Comparison of ENCODE assay signal across 1 cellular context in the genomic region with DNA sequence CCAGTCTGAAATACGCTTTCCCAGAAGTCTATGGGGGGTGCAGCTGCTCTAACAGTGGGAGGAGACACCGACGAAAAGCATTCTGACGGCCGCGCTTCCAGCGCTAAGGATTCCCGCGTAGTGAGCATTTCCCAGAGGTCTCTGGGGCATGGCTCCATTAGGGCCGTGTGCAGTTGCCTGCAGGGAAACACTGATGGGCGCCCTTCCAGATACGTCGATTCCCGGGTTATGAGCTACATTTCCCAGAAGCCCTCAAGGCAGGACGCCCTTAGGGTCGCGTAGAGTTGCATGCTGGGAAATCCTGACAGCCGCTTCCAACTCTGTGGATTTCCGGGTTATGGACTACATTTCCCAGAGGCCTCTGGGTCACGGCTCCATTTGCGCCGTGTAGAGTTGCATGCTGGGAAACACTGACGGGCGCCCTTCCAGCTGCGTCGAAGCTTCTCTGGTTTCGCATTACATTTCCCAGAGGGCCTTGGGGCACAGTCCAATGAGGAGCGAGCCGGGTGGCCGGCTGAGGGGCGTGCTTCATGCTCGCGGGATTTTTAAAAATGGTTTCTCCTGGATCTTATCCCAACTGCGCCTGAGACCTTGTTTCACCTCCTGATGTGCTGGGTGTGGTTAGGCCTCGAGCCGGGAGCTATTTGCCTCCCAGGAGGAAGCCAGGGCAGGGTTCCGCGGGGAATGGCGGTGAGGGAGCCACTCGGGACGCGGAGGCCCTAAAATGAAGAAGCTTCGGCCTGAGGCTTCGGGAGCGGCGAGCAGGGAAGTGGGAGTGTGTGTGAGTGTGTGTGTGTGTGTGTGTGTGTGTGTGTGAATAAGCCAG.
TF ChIP-seq lines count a peak whose summit lies in the region.

No MANE protein-coding gene starts in this region.

TF ChIP-seq in K562, 482 proteins besides CTCF, POLR2A, EP300 and RAD21 (continued from another document and continues in another):
- TF ChIP-seq, protein P1, sequence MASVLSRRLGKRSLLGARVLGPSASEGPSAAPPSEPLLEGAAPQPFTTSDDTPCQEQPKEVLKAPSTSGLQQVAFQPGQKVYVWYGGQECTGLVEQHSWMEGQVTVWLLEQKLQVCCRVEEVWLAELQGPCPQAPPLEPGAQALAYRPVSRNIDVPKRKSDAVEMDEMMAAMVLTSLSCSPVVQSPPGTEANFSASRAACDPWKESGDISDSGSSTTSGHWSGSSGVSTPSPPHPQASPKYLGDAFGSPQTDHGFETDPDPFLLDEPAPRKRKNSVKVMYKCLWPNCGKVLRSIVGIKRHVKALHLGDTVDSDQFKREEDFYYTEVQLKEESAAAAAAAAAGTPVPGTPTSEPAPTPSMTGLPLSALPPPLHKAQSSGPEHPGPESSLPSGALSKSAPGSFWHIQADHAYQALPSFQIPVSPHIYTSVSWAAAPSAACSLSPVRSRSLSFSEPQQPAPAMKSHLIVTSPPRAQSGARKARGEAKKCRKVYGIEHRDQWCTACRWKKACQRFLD (CRISPR knock-in tag; IDR thresholded peaks at IDR 0.05) = peak; percentile 77; the same call in 1 of the 2 replicates
- TF ChIP-seq TEAD2 (tag; IDR thresholded peaks at IDR 0.05) = no peak
- TF ChIP-seq, protein P2, sequence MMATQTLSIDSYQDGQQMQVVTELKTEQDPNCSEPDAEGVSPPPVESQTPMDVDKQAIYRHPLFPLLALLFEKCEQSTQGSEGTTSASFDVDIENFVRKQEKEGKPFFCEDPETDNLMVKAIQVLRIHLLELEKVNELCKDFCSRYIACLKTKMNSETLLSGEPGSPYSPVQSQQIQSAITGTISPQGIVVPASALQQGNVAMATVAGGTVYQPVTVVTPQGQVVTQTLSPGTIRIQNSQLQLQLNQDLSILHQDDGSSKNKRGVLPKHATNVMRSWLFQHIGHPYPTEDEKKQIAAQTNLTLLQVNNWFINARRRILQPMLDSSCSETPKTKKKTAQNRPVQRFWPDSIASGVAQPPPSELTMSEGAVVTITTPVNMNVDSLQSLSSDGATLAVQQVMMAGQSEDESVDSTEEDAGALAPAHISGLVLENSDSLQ (IDR thresholded peaks at IDR 0.05) = peak; percentile 64
- TF ChIP-seq ESRRA (IDR thresholded peaks at IDR 0.05; ENCODE audit: borderline replicate concordance, low read depth) = peak; percentile 60; the same call in 1 of the 2 replicates
- TF ChIP-seq ZFX (CRISPR knock-in tag; IDR thresholded peaks at IDR 0.05) = peak; percentile 31
- TF ChIP-seq ZNF766 (CRISPR knock-in tag; conservative IDR thresholded peaks at IDR 0.05) = peak; percentile 88
- peak; percentile 95 for TF ChIP-seq MTA1 (IDR thresholded peaks at IDR 0.05; ENCODE audit: borderline replicate concordance)
- TF ChIP-seq ZBED1 (IDR thresholded peaks at IDR 0.05) = no peak
- TF ChIP-seq, protein P3, sequence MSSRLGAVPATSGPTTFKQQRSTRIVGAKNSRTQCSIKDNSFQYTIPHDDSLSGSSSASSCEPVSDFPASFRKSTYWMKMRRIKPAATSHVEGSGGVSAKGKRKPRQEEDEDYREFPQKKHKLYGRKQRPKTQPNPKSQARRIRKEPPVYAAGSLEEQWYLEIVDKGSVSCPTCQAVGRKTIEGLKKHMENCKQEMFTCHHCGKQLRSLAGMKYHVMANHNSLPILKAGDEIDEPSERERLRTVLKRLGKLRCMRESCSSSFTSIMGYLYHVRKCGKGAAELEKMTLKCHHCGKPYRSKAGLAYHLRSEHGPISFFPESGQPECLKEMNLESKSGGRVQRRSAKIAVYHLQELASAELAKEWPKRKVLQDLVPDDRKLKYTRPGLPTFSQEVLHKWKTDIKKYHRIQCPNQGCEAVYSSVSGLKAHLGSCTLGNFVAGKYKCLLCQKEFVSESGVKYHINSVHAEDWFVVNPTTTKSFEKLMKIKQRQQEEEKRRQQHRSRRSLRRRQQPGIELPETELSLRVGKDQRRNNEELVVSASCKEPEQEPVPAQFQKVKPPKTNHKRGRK (tag; IDR thresholded peaks at IDR 0.05) = no peak
- no peak for TF ChIP-seq FOXK1 (CRISPR knock-in tag; IDR thresholded peaks at IDR 0.05; ENCODE audit: borderline replicate concordance)
- TF ChIP-seq, protein P4, sequence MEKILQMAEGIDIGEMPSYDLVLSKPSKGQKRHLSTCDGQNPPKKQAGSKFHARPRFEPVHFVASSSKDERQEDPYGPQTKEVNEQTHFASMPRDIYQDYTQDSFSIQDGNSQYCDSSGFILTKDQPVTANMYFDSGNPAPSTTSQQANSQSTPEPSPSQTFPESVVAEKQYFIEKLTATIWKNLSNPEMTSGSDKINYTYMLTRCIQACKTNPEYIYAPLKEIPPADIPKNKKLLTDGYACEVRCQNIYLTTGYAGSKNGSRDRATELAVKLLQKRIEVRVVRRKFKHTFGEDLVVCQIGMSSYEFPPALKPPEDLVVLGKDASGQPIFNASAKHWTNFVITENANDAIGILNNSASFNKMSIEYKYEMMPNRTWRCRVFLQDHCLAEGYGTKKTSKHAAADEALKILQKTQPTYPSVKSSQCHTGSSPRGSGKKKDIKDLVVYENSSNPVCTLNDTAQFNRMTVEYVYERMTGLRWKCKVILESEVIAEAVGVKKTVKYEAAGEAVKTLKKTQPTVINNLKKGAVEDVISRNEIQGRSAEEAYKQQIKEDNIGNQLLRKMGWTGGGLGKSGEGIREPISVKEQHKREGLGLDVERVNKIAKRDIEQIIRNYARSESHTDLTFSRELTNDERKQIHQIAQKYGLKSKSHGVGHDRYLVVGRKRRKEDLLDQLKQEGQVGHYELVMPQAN (IDR thresholded peaks at IDR 0.05; ENCODE audit: borderline replicate concordance) = 0 out of 2 replicates have a peak, but pooled peaks have one; percentile 40
- peak; percentile 29; the same call in 1 of the 2 replicates for TF ChIP-seq DMBX1 (CRISPR knock-in tag; IDR thresholded peaks at IDR 0.05; ENCODE audit: borderline replicate concordance)
- TF ChIP-seq NR2C2 (CRISPR knock-in tag; IDR thresholded peaks at IDR 0.05) = no peak
- TF ChIP-seq NR2C2 (tag; IDR thresholded peaks at IDR 0.05) = peak; percentile 95
- TF ChIP-seq, protein P5, sequence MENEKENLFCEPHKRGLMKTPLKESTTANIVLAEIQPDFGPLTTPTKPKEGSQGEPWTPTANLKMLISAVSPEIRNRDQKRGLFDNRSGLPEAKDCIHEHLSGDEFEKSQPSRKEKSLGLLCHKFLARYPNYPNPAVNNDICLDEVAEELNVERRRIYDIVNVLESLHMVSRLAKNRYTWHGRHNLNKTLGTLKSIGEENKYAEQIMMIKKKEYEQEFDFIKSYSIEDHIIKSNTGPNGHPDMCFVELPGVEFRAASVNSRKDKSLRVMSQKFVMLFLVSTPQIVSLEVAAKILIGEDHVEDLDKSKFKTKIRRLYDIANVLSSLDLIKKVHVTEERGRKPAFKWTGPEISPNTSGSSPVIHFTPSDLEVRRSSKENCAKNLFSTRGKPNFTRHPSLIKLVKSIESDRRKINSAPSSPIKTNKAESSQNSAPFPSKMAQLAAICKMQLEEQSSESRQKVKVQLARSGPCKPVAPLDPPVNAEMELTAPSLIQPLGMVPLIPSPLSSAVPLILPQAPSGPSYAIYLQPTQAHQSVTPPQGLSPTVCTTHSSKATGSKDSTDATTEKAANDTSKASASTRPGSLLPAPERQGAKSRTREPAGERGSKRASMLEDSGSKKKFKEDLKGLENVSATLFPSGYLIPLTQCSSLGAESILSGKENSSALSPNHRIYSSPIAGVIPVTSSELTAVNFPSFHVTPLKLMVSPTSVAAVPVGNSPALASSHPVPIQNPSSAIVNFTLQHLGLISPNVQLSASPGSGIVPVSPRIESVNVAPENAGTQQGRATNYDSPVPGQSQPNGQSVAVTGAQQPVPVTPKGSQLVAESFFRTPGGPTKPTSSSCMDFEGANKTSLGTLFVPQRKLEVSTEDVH (IDR thresholded peaks at IDR 0.05; ENCODE audit: low read depth, partially characterized antibody) = peak; percentile 78
- TF ChIP-seq ZNF175 (CRISPR knock-in tag; IDR thresholded peaks at IDR 0.05; ENCODE audit: low read depth) = peak; percentile 84
- TF ChIP-seq, protein P6, sequence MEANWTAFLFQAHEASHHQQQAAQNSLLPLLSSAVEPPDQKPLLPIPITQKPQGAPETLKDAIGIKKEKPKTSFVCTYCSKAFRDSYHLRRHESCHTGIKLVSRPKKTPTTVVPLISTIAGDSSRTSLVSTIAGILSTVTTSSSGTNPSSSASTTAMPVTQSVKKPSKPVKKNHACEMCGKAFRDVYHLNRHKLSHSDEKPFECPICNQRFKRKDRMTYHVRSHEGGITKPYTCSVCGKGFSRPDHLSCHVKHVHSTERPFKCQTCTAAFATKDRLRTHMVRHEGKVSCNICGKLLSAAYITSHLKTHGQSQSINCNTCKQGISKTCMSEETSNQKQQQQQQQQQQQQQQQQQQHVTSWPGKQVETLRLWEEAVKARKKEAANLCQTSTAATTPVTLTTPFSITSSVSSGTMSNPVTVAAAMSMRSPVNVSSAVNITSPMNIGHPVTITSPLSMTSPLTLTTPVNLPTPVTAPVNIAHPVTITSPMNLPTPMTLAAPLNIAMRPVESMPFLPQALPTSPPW (CRISPR knock-in tag; IDR thresholded peaks at IDR 0.05) = peak; percentile 53
- TF ChIP-seq RBFOX2 (IDR thresholded peaks at IDR 0.05; ENCODE audit: low read depth, low read length) = peak; percentile 59
- TF ChIP-seq MAZ (CRISPR knock-in tag; conservative IDR thresholded peaks at IDR 0.05 in 1 of 2, IDR thresholded peaks at IDR 0.05 in 1 of 2) = peak in 1 of 2 experiments; percentile 50; a peak in 1 of 4 replicates
- TF ChIP-seq PHF8 (IDR thresholded peaks at IDR 0.05; ENCODE audit: borderline replicate concordance, low read length) = peak; percentile 19; the same call in 1 of the 2 replicates
- TF ChIP-seq, protein P7, sequence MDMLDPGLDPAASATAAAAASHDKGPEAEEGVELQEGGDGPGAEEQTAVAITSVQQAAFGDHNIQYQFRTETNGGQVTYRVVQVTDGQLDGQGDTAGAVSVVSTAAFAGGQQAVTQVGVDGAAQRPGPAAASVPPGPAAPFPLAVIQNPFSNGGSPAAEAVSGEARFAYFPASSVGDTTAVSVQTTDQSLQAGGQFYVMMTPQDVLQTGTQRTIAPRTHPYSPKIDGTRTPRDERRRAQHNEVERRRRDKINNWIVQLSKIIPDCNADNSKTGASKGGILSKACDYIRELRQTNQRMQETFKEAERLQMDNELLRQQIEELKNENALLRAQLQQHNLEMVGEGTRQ (CRISPR knock-in tag; IDR thresholded peaks at IDR 0.05) = peak; percentile 13; the same call in 1 of the 2 replicates
- TF ChIP-seq RB1 (IDR thresholded peaks at IDR 0.05; ENCODE audit: low read depth) = 0 out of 2 replicates have a peak, but pooled peaks have one; percentile 2
- TF ChIP-seq, protein P8, sequence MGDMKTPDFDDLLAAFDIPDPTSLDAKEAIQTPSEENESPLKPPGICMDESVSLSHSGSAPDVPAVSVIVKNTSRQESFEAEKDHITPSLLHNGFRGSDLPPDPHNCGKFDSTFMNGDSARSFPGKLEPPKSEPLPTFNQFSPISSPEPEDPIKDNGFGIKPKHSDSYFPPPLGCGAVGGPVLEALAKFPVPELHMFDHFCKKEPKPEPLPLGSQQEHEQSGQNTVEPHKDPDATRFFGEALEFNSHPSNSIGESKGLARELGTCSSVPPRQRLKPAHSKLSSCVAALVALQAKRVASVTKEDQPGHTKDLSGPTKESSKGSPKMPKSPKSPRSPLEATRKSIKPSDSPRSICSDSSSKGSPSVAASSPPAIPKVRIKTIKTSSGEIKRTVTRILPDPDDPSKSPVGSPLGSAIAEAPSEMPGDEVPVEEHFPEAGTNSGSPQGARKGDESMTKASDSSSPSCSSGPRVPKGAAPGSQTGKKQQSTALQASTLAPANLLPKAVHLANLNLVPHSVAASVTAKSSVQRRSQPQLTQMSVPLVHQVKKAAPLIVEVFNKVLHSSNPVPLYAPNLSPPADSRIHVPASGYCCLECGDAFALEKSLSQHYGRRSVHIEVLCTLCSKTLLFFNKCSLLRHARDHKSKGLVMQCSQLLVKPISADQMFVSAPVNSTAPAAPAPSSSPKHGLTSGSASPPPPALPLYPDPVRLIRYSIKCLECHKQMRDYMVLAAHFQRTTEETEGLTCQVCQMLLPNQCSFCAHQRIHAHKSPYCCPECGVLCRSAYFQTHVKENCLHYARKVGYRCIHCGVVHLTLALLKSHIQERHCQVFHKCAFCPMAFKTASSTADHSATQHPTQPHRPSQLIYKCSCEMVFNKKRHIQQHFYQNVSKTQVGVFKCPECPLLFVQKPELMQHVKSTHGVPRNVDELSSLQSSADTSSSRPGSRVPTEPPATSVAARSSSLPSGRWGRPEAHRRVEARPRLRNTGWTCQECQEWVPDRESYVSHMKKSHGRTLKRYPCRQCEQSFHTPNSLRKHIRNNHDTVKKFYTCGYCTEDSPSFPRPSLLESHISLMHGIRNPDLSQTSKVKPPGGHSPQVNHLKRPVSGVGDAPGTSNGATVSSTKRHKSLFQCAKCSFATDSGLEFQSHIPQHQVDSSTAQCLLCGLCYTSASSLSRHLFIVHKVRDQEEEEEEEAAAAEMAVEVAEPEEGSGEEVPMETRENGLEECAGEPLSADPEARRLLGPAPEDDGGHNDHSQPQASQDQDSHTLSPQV (IDR thresholded peaks at IDR 0.05) = peak; percentile 76
- peak; percentile 14; the same call in 1 of the 2 replicates for TF ChIP-seq CBX1 (IDR thresholded peaks at IDR 0.05; ENCODE audit: low read depth)
- TF ChIP-seq, protein P9, sequence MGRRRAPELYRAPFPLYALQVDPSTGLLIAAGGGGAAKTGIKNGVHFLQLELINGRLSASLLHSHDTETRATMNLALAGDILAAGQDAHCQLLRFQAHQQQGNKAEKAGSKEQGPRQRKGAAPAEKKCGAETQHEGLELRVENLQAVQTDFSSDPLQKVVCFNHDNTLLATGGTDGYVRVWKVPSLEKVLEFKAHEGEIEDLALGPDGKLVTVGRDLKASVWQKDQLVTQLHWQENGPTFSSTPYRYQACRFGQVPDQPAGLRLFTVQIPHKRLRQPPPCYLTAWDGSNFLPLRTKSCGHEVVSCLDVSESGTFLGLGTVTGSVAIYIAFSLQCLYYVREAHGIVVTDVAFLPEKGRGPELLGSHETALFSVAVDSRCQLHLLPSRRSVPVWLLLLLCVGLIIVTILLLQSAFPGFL (CRISPR knock-in tag; IDR thresholded peaks at IDR 0.05) = peak; percentile 15; the same call in 1 of the 2 replicates
- TF ChIP-seq, protein P10, sequence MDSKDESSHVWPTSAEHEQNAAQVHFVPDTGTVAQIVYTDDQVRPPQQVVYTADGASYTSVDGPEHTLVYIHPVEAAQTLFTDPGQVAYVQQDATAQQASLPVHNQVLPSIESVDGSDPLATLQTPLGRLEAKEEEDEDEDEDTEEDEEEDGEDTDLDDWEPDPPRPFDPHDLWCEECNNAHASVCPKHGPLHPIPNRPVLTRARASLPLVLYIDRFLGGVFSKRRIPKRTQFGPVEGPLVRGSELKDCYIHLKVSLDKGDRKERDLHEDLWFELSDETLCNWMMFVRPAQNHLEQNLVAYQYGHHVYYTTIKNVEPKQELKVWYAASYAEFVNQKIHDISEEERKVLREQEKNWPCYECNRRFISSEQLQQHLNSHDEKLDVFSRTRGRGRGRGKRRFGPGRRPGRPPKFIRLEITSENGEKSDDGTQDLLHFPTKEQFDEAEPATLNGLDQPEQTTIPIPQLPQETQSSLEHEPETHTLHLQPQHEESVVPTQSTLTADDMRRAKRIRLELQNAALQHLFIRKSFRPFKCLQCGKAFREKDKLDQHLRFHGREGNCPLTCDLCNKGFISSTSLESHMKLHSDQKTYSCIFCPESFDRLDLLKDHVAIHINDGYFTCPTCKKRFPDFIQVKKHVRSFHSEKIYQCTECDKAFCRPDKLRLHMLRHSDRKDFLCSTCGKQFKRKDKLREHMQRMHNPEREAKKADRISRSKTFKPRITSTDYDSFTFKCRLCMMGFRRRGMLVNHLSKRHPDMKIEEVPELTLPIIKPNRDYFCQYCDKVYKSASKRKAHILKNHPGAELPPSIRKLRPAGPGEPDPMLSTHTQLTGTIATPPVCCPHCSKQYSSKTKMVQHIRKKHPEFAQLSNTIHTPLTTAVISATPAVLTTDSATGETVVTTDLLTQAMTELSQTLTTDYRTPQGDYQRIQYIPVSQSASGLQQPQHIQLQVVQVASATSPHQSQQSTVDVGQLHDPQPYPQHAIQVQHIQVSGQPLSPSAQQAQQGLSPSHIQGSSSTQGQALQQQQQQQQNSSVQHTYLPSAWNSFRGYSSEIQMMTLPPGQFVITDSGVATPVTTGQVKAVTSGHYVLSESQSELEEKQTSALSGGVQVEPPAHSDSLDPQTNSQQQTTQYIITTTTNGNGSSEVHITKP (IDR thresholded peaks at IDR 0.05; ENCODE audit: partially characterized antibody) = peak; percentile 57
- TF ChIP-seq SMARCB1 (IDR thresholded peaks at IDR 0.05; ENCODE audit: insufficient read length, low read depth) = no peak
- peak; percentile 73 for TF ChIP-seq ELF2 (CRISPR knock-in tag; IDR thresholded peaks at IDR 0.05)
- peak; percentile 56 for TF ChIP-seq POLR2G (IDR thresholded peaks at IDR 0.05; ENCODE audit: low read depth, low read length)
